20 cellular contexts compared by ENCODE assay signal in genomic region chr11:35148163-35148562, GRCh38. TPM values are rescaled to one million over a fixed set of nuclear protein-coding genes. Genes with fewer than 3 reads are reported as not detected.
A peak's percentile ranks its signal among the peaks of the same experiment; 100 is the strongest.
DNase-seq lines count a peak whose midpoint lies in the region; ATAC-seq and TF ChIP-seq lines count a peak whose summit lies in the region.
"Had no signal": no experiment of that assay in that cellular context is flagged by ENCODE, and none has a peak within 500 bp of the region (broad histone marks: within the 10 kb centered on the region; RNA-seq: fewer than 3 reads in every experiment).

No MANE protein-coding gene starts in this region.

- intact Hi-C loops in activated B cell treated with CpG ODN at 0.5 μM for 24 hours (cut with micrococcal nuclease) = no loop called here

- peak; percentile 53 to 60 (median 57) for DNase-seq in CD4-positive, CD25-positive, alpha-beta regulatory T cell
- DNase-seq in GM23248 = peak; percentile 16
- no peak for DNase-seq in activated B cell treated with CpG ODN at 0.5 μM for 24 hours
- DNase-seq in effector memory CD4-positive, alpha-beta T cell = peak in 1 of 3 donors; percentile 52
- DNase-seq in NCI-H1694 treated with DMSO at 0.1 percent for 48 hours (lab: John Stamatoyannopoulos, UW) = no peak
- DNase-seq in amniotic stem cell (lab: John Stamatoyannopoulos, UW) = no peak
- DNase-seq in NCI-H774 (lab: John Stamatoyannopoulos, UW) = no peak
- DNase-seq: activated CD4-positive, CD25-positive, alpha-beta regulatory T cell treated with anti-CD3 and anti-CD28 coated beads, Interleukin-2, amount 50 U/mL, for 72 hours; DND-41; kidney glomerular epithelial cell; NCI-H1436 treated with DMSO at 0.1 percent for 48 hours; NCI-H446 treated with DMSO at 0.1 percent for 48 hours; pancreas; PC-3; thyroid gland had no signal

- peaks cover 72% of the 10 kb centered on the region for H3K36me3 Mint-ChIP-seq in CD4-positive, CD25-positive, alpha-beta regulatory T cell
- H3K36me3 Mint-ChIP-seq in activated B cell treated with CpG ODN at 0.5 μM for 24 hours (ENCODE audit: low read depth) = peaks cover 97% of the 10 kb centered on the region

- in situ Hi-C loops in GM23248 (cut with MboI) = no loop called here

- H3K27ac Mint-ChIP-seq in CD4-positive, CD25-positive, alpha-beta regulatory T cell = peak overlapping the region; percentile 89 to 100 (median 96)
- peak overlapping the region; percentile 54 for H3K27ac Mint-ChIP-seq in activated B cell treated with CpG ODN at 0.5 μM for 24 hours

- H3K4me2 ChIP-seq in GM23248 (ENCODE audit: unreplicated experiment) = no peak overlapping the region
- H3K4me2 ChIP-seq: BLaER1, KMS-11 had no signal

- H3K4me3 ChIP-seq in CD4-positive, CD25-positive, alpha-beta regulatory T cell (ENCODE audit: low read depth, low read length) = peak overlapping the region; percentile 70
- H3K4me3 ChIP-seq in GM23248 = no peak overlapping the region
- no peak overlapping the region for H3K4me3 ChIP-seq in effector memory CD4-positive, alpha-beta T cell (ENCODE audit: insufficient read depth, low read depth, low read length, poor library complexity, severe bottlenecking)
- H3K4me3 ChIP-seq: BLaER1, pancreas, skin epidermis, thyroid gland had no signal

- H3K9me3 Mint-ChIP-seq in CD4-positive, CD25-positive, alpha-beta regulatory T cell = no peaks in the 10 kb centered on the region
- H3K9me3 Mint-ChIP-seq in activated B cell treated with CpG ODN at 0.5 μM for 24 hours = no peaks in the 10 kb centered on the region

- H3K4me3 Mint-ChIP-seq in CD4-positive, CD25-positive, alpha-beta regulatory T cell = peak overlapping the region; percentile 72 to 99 (median 92)
- H3K4me3 Mint-ChIP-seq in activated B cell treated with CpG ODN at 0.5 μM for 24 hours = peak overlapping the region; percentile 46

- no peaks in the 10 kb centered on the region for H3K27me3 Mint-ChIP-seq in CD4-positive, CD25-positive, alpha-beta regulatory T cell
- H3K27me3 Mint-ChIP-seq in activated B cell treated with CpG ODN at 0.5 μM for 24 hours = no peaks in the 10 kb centered on the region

- H3K9ac ChIP-seq in GM23248 = no peak overlapping the region
- H3K9ac ChIP-seq: BLaER1, KMS-11 had no signal

- peaks cover 100% of the 10 kb centered on the region for H3K4me1 ChIP-seq in CD4-positive, CD25-positive, alpha-beta regulatory T cell (ENCODE audit: control insufficient read depth, insufficient read depth, low read length, poor library complexity, severe bottlenecking)
- H3K4me1 ChIP-seq in GM23248 (ENCODE audit: insufficient read depth) = peaks cover 91% of the 10 kb centered on the region
- H3K4me1 ChIP-seq in effector memory CD4-positive, alpha-beta T cell (ENCODE audit: control insufficient read depth, insufficient read depth, low read length, poor library complexity, severe bottlenecking) = peaks cover 82% of the 10 kb centered on the region

- H3K79me2 ChIP-seq in GM23248 (ENCODE audit: insufficient read depth) = peaks cover 100% of the 10 kb centered on the region

- no peaks in the 10 kb centered on the region for H3K9me3 ChIP-seq in CD4-positive, CD25-positive, alpha-beta regulatory T cell (ENCODE audit: control insufficient read depth in 2 of 2, low read length in 2 of 2)
- no peaks in the 10 kb centered on the region for H3K9me3 ChIP-seq in GM23248 (ENCODE audit: low read depth)
- no peaks in the 10 kb centered on the region for H3K9me3 ChIP-seq in effector memory CD4-positive, alpha-beta T cell (ENCODE audit: control insufficient read depth, low read length)
- H3K9me3 ChIP-seq: pancreas, thyroid gland had no signal

- no peak overlapping the region for H2AFZ ChIP-seq in GM23248

- peaks cover 47% of the 10 kb centered on the region for H4K20me1 ChIP-seq in GM23248 (ENCODE audit: insufficient read depth)

- H3K4me1 Mint-ChIP-seq in CD4-positive, CD25-positive, alpha-beta regulatory T cell = peaks cover 41 to 100% (median 90%) of the 10 kb centered on the region in 4 donors
- H3K4me1 Mint-ChIP-seq in activated B cell treated with CpG ODN at 0.5 μM for 24 hours = peaks cover 99% of the 10 kb centered on the region

- peak overlapping the region; percentile 91 for H3K27ac ChIP-seq in CD4-positive, CD25-positive, alpha-beta regulatory T cell (ENCODE audit: insufficient read depth, low read length, poor library complexity, severe bottlenecking)
- H3K27ac ChIP-seq in GM23248 = no peak overlapping the region
- peak overlapping the region; percentile 43 for H3K27ac ChIP-seq in effector memory CD4-positive, alpha-beta T cell (ENCODE audit: insufficient read depth, low read length, poor library complexity, severe bottlenecking)
- H3K27ac ChIP-seq: BLaER1, HL-60, KMS-11, pancreas, thyroid gland had no signal

- peaks cover 48% of the 10 kb centered on the region for H3K36me3 ChIP-seq in CD4-positive, CD25-positive, alpha-beta regulatory T cell (ENCODE audit: control insufficient read depth, insufficient read depth, low read length)
- H3K36me3 ChIP-seq in GM23248 (ENCODE audit: low read depth) = peaks cover 47% of the 10 kb centered on the region
- H3K36me3 ChIP-seq in effector memory CD4-positive, alpha-beta T cell (ENCODE audit: control insufficient read depth, insufficient read depth, low read length) = peaks cover 37% of the 10 kb centered on the region
- H3K36me3 ChIP-seq: pancreas, thyroid gland had no signal

- no peak for TF ChIP-seq CTCF in activated B cell treated with CpG ODN at 0.5 μM for 24 hours (IDR thresholded peaks at IDR 0.05)

- H3F3A ChIP-seq in GM23248 (ENCODE audit: insufficient read depth) = peaks cover 95% of the 10 kb centered on the region

- no peaks in the 10 kb centered on the region for H3K9me2 ChIP-seq in GM23248 (ENCODE audit: insufficient read depth)

- POLR2A ChIA-PET in activated B cell treated with CpG ODN at 0.5 μM for 24 hours (lab: Charles Lee) = interaction anchor here (1.0 to 4.6 kb wide), 7 partner anchors 8 to 142 kb away, joined by 3 to 27 read pairs (median 6); partner anchors contain the start of gene CD44

- 92 to 93% methylated on average over 3 of the region's 3 CpGs for WGBS in GM23248 (ENCODE audit: low coverage in 1 of 2, low lambda C conversion rate in 2 of 2, missing lambda C conversion rate in 2 of 2), 2 experiments

- ATAC-seq in CD4-positive, CD25-positive, alpha-beta regulatory T cell (ENCODE audit: low read depth in 2 of 2) = no peak
- ATAC-seq in activated B cell treated with CpG ODN at 0.5 μM for 24 hours (ENCODE audit: low read depth) (no peak), GM21528 (IDR thresholded peaks at IDR 0.05; ENCODE audit: low FRiP score, unreplicated experiment) (no peak)
- ATAC-seq: pancreas, PC-3 had no signal

- CTCF ChIA-PET in activated B cell treated with CpG ODN at 0.5 μM for 24 hours (lab: Charles Lee) = no interaction called here

- no peaks in the 10 kb centered on the region for H3K27me3 ChIP-seq in CD4-positive, CD25-positive, alpha-beta regulatory T cell (ENCODE audit: control insufficient read depth, insufficient read depth, low read length)
- H3K27me3 ChIP-seq in GM23248 (replicated peaks; ENCODE audit: insufficient read depth) = no peaks in the 10 kb centered on the region
- no peaks in the 10 kb centered on the region for H3K27me3 ChIP-seq in effector memory CD4-positive, alpha-beta T cell (replicated peaks; ENCODE audit: control insufficient read depth, insufficient read depth, low read length, poor library complexity, severe bottlenecking)
- H3K27me3 ChIP-seq: BLaER1, pancreas, thyroid gland had no signal

RNA-seq across cellular contexts. Expression of gene CD44, which starts 9.2 kb away (rescaled TPM):
- total RNA-seq in CD4-positive, CD25-positive, alpha-beta regulatory T cell = 1,181 TPM
- polyA plus RNA-seq in CD4-positive, CD25-positive, alpha-beta regulatory T cell = 100 to 1,000 TPM; 441 to 539 (median 477) TPM
- 405 and 506 TPM in 2 replicates for total RNA-seq in GM23248 (2014; rRNA removed; shearing (Covaris generic))
- 519 and 523 TPM in 2 replicates for polyA plus RNA-seq in GM23248 (2016; fragmentation: Nextera tagmentation; extraction: Ambion mirVana)
- total RNA-seq in activated B cell treated with CpG ODN at 0.5 μM for 24 hours = 1,441 and 1,546 TPM in 2 replicates

Comparison
In these comparisons a context has a peak if more than half of its experiments do, and no peak if none do; other contexts are left out.
1. DNase-seq: peak in CD4-positive, CD25-positive, alpha-beta regulatory T cell (3 of 3) and GM23248 (single experiment); none in activated B cell treated with CpG ODN at 0.5 μM for 24 hours (single experiment), NCI-H1694 treated with DMSO at 0.1 percent for 48 hours (single experiment), amniotic stem cell (single experiment) and NCI-H774 (single experiment).